Comparison of ENCODE assay signal across 26 cellular contexts in the genomic region with DNA sequence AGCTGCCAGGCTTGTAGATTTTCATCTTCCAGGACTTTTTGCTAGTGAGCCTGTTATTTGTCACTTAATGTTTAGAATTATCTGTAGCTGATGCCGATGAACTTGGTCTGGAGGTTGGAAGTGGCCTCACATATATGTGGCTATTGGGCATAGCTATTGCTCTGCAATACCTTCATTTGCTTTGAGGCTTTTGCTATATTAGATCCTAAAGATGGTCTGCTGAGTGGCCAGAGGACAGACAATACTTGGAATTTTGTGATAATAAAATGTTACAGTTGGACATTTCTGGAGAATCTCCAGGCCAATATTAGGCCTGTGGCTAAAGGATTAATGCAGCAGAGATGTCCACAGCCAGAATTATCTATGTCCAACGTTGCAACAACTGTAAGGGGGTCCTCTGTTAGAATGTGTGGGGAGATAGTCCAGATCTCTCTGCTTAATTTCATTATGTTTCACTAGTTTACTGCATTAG.
"Had no signal": no experiment of that assay in that cellular context is flagged by ENCODE, and none has a peak within 500 bp of the region (broad histone marks: within the 10 kb centered on the region; RNA-seq: fewer than 3 reads in every experiment).

No MANE protein-coding gene starts in this region.

- FAIRE-seq: endometrium, islet of Langerhans, keratinocyte had no signal

- H3K4me1 ChIP-seq: colonic mucosa, esophagus squamous epithelium, gastrocnemius medialis, heart right ventricle, left lung, lower lobe of right lung had no signal

- H3K4me3 ChIP-seq: colonic mucosa, esophagus squamous epithelium, gastrocnemius medialis, heart right ventricle, left lung, lower lobe of right lung had no signal

- H3K27me3 ChIP-seq: colonic mucosa, esophagus squamous epithelium, gastrocnemius medialis, heart right ventricle, left lung had no signal

- H3K27ac ChIP-seq: colonic mucosa, epithelial cell of prostate, esophagus squamous epithelium, gastrocnemius medialis, heart right ventricle, left lung, lower lobe of right lung had no signal

- H3K9me3 ChIP-seq: colonic mucosa, esophagus squamous epithelium, gastrocnemius medialis, heart right ventricle, left lung, lower lobe of right lung had no signal

- DNase-seq: colonic mucosa; cortex of kidney; effector CD8-positive, alpha-beta T cell; effector memory CD8-positive, alpha-beta T cell; endodermal cell; erythroblast; esophagus squamous epithelium; foreskin fibroblast; foreskin melanocyte; gastrocnemius medialis; glutamatergic neuron; head of caudate nucleus; heart right ventricle; hippocampal formation; left cardiac atrium; left lung; left ventricle myocardium superior; lower lobe of right lung; mesenchymal stem cell; midbrain; naive thymus-derived CD4-positive, alpha-beta T cell had no signal

- ATAC-seq: effector memory CD8-positive, alpha-beta T cell; esophagus mucosa; gastrocnemius medialis; heart right ventricle; left cardiac atrium; left lung; left ventricle myocardium superior; lower lobe of right lung; naive thymus-derived CD4-positive, alpha-beta T cell had no signal

- H3K36me3 ChIP-seq: colonic mucosa, esophagus squamous epithelium, gastrocnemius medialis, heart right ventricle, left lung, lower lobe of right lung had no signal
